In the genomic region with DNA sequence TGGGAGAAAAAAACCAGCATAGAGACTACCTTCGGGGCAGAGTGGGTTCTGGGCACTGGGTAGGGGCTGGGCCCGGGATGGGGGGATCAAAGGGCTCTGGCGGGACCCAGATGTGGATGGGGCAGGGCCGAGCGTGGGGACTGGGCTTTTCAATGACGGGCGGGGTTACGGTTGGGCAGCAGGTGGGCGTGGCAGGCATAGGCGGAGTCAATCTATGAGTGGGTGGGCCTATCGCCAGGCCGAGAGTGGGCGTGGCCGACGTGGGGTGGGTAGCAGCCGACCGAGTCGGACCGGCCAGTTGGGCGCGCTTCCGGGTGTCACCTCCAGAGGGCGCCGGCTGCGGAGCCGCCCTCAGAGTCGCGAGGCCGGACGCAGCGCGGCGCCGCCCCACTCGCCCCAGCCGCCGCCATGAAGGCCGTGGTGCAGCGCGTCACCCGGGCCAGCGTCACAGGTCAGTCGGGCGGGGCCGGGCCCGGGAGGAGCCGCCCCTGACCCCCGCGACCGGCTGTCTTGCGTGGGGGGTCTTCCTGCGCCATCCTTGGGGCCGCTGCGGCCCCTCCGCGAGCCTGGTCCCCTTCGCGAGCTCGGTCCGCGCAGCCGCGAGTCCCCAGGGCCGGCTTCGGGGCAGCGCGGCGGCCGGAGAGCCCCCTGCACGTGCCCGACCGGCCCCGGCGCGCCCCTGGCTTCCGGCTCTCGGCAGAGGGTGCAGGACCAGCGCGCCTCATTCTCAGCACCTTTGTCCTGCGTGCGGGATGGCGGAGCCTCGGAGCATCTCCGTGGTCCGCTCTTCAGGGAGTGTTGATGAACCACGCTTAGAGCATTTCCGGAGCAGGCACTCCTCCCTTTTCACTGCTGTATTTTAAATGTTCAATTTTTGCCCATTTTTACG, we compare ENCODE assay signal across 8 cellular contexts. TPM values are rescaled to one million over a fixed set of nuclear protein-coding genes. Genes with fewer than 3 reads are reported as not detected.
DNase-seq lines count a peak whose midpoint lies in the region; ATAC-seq and TF ChIP-seq lines count a peak whose summit lies in the region.

A gene with protein sequence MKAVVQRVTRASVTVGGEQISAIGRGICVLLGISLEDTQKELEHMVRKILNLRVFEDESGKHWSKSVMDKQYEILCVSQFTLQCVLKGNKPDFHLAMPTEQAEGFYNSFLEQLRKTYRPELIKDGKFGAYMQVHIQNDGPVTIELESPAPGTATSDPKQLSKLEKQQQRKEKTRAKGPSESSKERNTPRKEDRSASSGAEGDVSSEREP (plus strand): TSS at position 390 of the 889 bp plus-strand sequence. CDS start 19 bp downstream, at position 409.

- peaks cover 2 to 5% of the 10 kb centered on the region in 2 experiments for H3K4me1 ChIP-seq in trophoblast cell (ENCODE audit: control insufficient read depth in 1 of 2, insufficient read depth in 2 of 2, low read length in 2 of 2)
- H3K4me1 ChIP-seq in tibial nerve = peaks cover 0 to 20% (median 9%) of the 10 kb centered on the region in 4 donors

- peak within 1 kb of the TSS; percentile 81 for H4K8ac ChIP-seq in trophoblast cell (ENCODE audit: low read depth, low read length)

- H3K4ac ChIP-seq in trophoblast cell (ENCODE audit: low read depth, low read length) = no peak within 1 kb of the TSS

- TF ChIP-seq CTCF in GM12874 (IDR thresholded peaks at IDR 0.05; ENCODE audit: insufficient read depth, low read depth, low read length) (peak; percentile 86), tibial nerve (IDR thresholded peaks at IDR 0.05) (peak; percentile 60 to 88 (median 86))

- H3K9me3 ChIP-seq in trophoblast cell (ENCODE audit: insufficient read depth, low read depth, low read length) (no peaks in the 10 kb centered on the region), tibial nerve (no peaks in the 10 kb centered on the region)

- no peak within 1 kb of the TSS for H3K23ac ChIP-seq in trophoblast cell (ENCODE audit: low read length)

- H3K27ac ChIP-seq in trophoblast cell (ENCODE audit: low read depth, low read length) = no peak within 1 kb of the TSS
- H3K27ac ChIP-seq in tibial nerve = peak within 1 kb of the TSS; percentile 63 to 93 (median 84)

- TF ChIP-seq EP300 in tibial nerve (IDR thresholded peaks at IDR 0.05) = no peak

- peaks cover 3% of the 10 kb centered on the region for H3K79me2 ChIP-seq in trophoblast cell (ENCODE audit: control insufficient read depth, insufficient read depth, low read length, poor library complexity)

- H3K27me3 ChIP-seq in trophoblast cell (ENCODE audit: insufficient read depth, low read length) = no peaks in the 10 kb centered on the region
- H3K27me3 ChIP-seq in tibial nerve = no peaks in the 10 kb centered on the region

- WGBS in trophoblast cell (ENCODE audit: extremely low coverage, insufficient coverage, insufficient read length) = no CpG with 5 or more reads among the region's 88 CpGs
- WGBS in tibial nerve, 2 donors = 0 to 1% methylated on average over 36 to 70 of the region's 88 CpGs

- no peak within 1 kb of the TSS for H2BK5ac ChIP-seq in trophoblast cell (ENCODE audit: low read depth, low read length, poor library complexity)

- peak within 1 kb of the TSS; percentile 56 for H4K12ac ChIP-seq in trophoblast cell (ENCODE audit: low read depth, low read length)

- no peak within 1 kb of the TSS for H2BK12ac ChIP-seq in trophoblast cell (ENCODE audit: low read length)

- H3K4me2 ChIP-seq in trophoblast cell (ENCODE audit: low read length) = peak within 1 kb of the TSS; percentile 90

- H3K4me3 ChIP-seq in trophoblast cell (ENCODE audit: low read depth, low read length) (peak within 1 kb of the TSS; percentile 81), tibial nerve (peak within 1 kb of the TSS; percentile 73 to 100 (median 84))

- peaks cover 5% of the 10 kb centered on the region for H3K79me1 ChIP-seq in trophoblast cell (ENCODE audit: low read length)

- H3K14ac ChIP-seq in trophoblast cell (ENCODE audit: low read length) = peak within 1 kb of the TSS; percentile 73

- H2AK5ac ChIP-seq in trophoblast cell (ENCODE audit: low read length) = no peak within 1 kb of the TSS

- H3K18ac ChIP-seq in trophoblast cell (ENCODE audit: low read length) = peak within 1 kb of the TSS; percentile 62

- DNase-seq in NCI-H1105 (lab: John Stamatoyannopoulos, UW) (peak; percentile 80), SW 1271 (lab: John Stamatoyannopoulos, UW) (peak; percentile 79 to 86), Right ventricle myocardium superior (peak; percentile 97), trophoblast cell (peak; percentile 76 to 83), tibial nerve (ENCODE audit: low spot score in 2 of 2) (peak; percentile 87 to 96)
- DNase-seq in activated naive CD8-positive, alpha-beta T cell treated with anti-CD3 and anti-CD28 coated beads, Interleukin-2, amount 50 U/mL, for 16 hours (ENCODE audit: low read depth, low spot score) = peak; percentile 59

- peak within 1 kb of the TSS; percentile 64 for H3K9ac ChIP-seq in trophoblast cell (ENCODE audit: low read length)

- H2AFZ ChIP-seq in trophoblast cell (ENCODE audit: insufficient read depth, low read length, poor library complexity) = peak within 1 kb of the TSS; percentile 82

- ATAC-seq in HG02642 (IDR thresholded peaks at IDR 0.05; ENCODE audit: poor library complexity, unreplicated experiment) = peak; percentile 96
- ATAC-seq in Right ventricle myocardium superior (ENCODE audit: poor library complexity) = peak; percentile 99

- peak within 1 kb of the TSS; percentile 77 for H4K91ac ChIP-seq in trophoblast cell (ENCODE audit: low read depth, low read length)

- H3K36me3 ChIP-seq in trophoblast cell (ENCODE audit: control insufficient read depth in 1 of 2, insufficient read depth in 2 of 2, low read length in 2 of 2) (no peaks in the 10 kb centered on the region), tibial nerve (no peaks in the 10 kb centered on the region)

- peak; percentile 30 to 48 for TF ChIP-seq POLR2A in tibial nerve (IDR thresholded peaks at IDR 0.05)

- H2BK120ac ChIP-seq in trophoblast cell (ENCODE audit: insufficient read depth, low read length, poor library complexity) = peak within 1 kb of the TSS; percentile 49

- intact Hi-C loops in Right ventricle myocardium superior (cut with DNase I) = no loop called here

RNA-seq across cellular contexts. Expression of the gene that starts here (rescaled TPM):
- total RNA-seq in Right ventricle myocardium superior (12.4 TPM), tibial nerve (10 to 100 TPM; 31.0 to 49.8 (median 39.7) TPM)
- polyA plus RNA-seq in trophoblast cell (2013) = 12.7 TPM in 2 replicates
